In the genomic region with DNA sequence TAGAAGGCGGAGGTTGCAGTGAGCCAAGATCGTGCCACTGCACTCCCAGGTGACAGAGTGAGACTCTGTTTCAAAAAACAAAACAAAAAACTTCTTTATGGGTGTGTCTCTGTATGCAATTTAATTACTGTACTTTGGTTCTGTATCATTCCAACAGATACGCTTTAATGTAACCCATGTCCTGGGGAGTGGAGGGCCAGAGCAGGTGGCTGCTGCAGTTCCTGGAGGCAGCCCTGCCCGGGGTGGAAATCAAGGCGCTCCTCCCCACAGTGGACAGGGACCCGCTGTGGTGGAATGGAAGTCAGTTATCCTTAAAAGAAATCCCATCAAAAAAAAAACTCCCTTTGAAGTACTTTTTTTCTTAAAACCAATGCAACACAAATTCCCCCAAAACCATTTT, we compare ENCODE assay signal across 11 cellular contexts. TPM values are rescaled to one million over a fixed set of nuclear protein-coding genes. Genes with fewer than 3 reads are reported as not detected.
DNase-seq lines count a peak whose midpoint lies in the region; ATAC-seq and TF ChIP-seq lines count a peak whose summit lies in the region.
"Had no signal": no experiment of that assay in that cellular context is flagged by ENCODE, and none has a peak within 500 bp of the region (broad histone marks: within the 10 kb centered on the region; RNA-seq: fewer than 3 reads in every experiment).

No MANE protein-coding gene starts in this region.

- peaks cover 32% of the 10 kb centered on the region for H3K4me1 ChIP-seq in CD4-positive, alpha-beta memory T cell (ENCODE audit: insufficient read depth, low read length)
- peaks cover 27% of the 10 kb centered on the region for H3K4me1 ChIP-seq in IMR-90 (ENCODE audit: control insufficient read depth, insufficient read depth, low read length)

- H3K4me1 Mint-ChIP-seq in CD4-positive, alpha-beta memory T cell = peaks cover 38 to 76% (median 60%) of the 10 kb centered on the region in 4 donors
- peaks cover 33 to 79% (median 71%) of the 10 kb centered on the region in 4 donors for H3K4me1 Mint-ChIP-seq in naive thymus-derived CD8-positive, alpha-beta T cell

- TF ChIP-seq CTCF in IMR-90 (conservative IDR thresholded peaks at IDR 0.05; ENCODE audit: low read depth, low read length) = no peak
- no peak for TF ChIP-seq CTCF in astrocyte of the cerebellum (IDR thresholded peaks at IDR 0.05; ENCODE audit: low read depth, low read length, missing control alignments)
- TF ChIP-seq CTCF in omental fat pad (IDR thresholded peaks at IDR 0.05) = no peak

- ATAC-seq in IMR-90 (ENCODE audit: low read depth) = no peak
- ATAC-seq in naive thymus-derived CD8-positive, alpha-beta T cell = no peak
- ATAC-seq in omental fat pad (ENCODE audit: low FRiP score) = no peak

- intact Hi-C loops in CD4-positive, alpha-beta memory T cell (cut with micrococcal nuclease) = no loop called here
- intact Hi-C loops in IMR-90 (cut with micrococcal nuclease) = no loop called here

- no peak overlapping the region for H2BK15ac ChIP-seq in IMR-90 (ENCODE audit: low read depth, low read length)

- H2AK5ac ChIP-seq in IMR-90 (ENCODE audit: low read depth, low read length) = no peak overlapping the region

- no peak overlapping the region for H3K23ac ChIP-seq in IMR-90 (ENCODE audit: low read depth, low read length)

- H3K9me1 ChIP-seq in IMR-90 (ENCODE audit: insufficient read depth, low read length) = peaks cover 35% of the 10 kb centered on the region

- H3K36me3 ChIP-seq in CD4-positive, alpha-beta memory T cell (ENCODE audit: insufficient read depth, low read length) = no peaks in the 10 kb centered on the region
- peaks cover 16% of the 10 kb centered on the region for H3K36me3 ChIP-seq in IMR-90 (ENCODE audit: control insufficient read depth, insufficient read depth, low read length)

- H3K27ac Mint-ChIP-seq in CD4-positive, alpha-beta memory T cell = peak overlapping the region; percentile 29 to 83 (median 46)
- H3K27ac Mint-ChIP-seq in naive thymus-derived CD8-positive, alpha-beta T cell = peak overlapping the region in 6 of 10 donors; percentile 11 to 83 (median 32)

- H2BK120ac ChIP-seq in IMR-90 (ENCODE audit: low read depth, low read length) = no peak overlapping the region

- no peak for TF ChIP-seq POLR2A in IMR-90 (IDR thresholded peaks at IDR 0.05; ENCODE audit: low read depth, low read length)

- H4K20me1 ChIP-seq in IMR-90 (ENCODE audit: insufficient read depth, low read length) = peaks cover 56% of the 10 kb centered on the region

- BruUV-seq in IMR-90 (replicated peaks; lab: Mats Ljungman, UMichigan) = no TSS peak

- dilution Hi-C loops in IMR-90 (cut with HindIII; ENCODE audit: low sequenced_read_pairs, unreplicated experiment) = no loop called here

- H3K27me3 Mint-ChIP-seq in CD4-positive, alpha-beta memory T cell = no peaks in the 10 kb centered on the region
- no peaks in the 10 kb centered on the region for H3K27me3 Mint-ChIP-seq in naive thymus-derived CD8-positive, alpha-beta T cell

- peaks cover 13 to 22% of the 10 kb centered on the region in 2 donors for H3K36me3 Mint-ChIP-seq in CD4-positive, alpha-beta memory T cell
- H3K36me3 Mint-ChIP-seq in naive thymus-derived CD8-positive, alpha-beta T cell = peaks cover 0 to 17% (median 2%) of the 10 kb centered on the region in 3 donors

- no peak overlapping the region for H2BK5ac ChIP-seq in IMR-90 (ENCODE audit: low read depth, low read length, poor library complexity, severe bottlenecking)

- no peak overlapping the region for H4K5ac ChIP-seq in IMR-90 (ENCODE audit: low read depth, low read length)

- in situ Hi-C loops in IMR-90 (cut with MboI; ENCODE audit: low sequenced_read_pairs) = no loop called here
- in situ Hi-C loops in astrocyte of the cerebellum (cut with HindIII; ENCODE audit: low sequenced_read_pairs) = loop anchor here (10.0 kb wide), 1 partner anchor 96 kb away; no protein-coding TSS in a partner anchor

- H3K27ac ChIP-seq in CD4-positive, alpha-beta memory T cell (ENCODE audit: low read depth, low read length) = no peak overlapping the region
- H3K27ac ChIP-seq in IMR-90 (ENCODE audit: insufficient read depth, low read length) = no peak overlapping the region

- H3K4me3 ChIP-seq in CD4-positive, alpha-beta memory T cell (ENCODE audit: low read length in 2 of 2) = no peak overlapping the region
- no peak overlapping the region for H3K4me3 ChIP-seq in IMR-90 (ENCODE audit: insufficient read depth, low read depth, low read length)
- H3K4me3 ChIP-seq in astrocyte of the cerebellum (ENCODE audit: low read depth, low read length) = peak overlapping the region; percentile 52

- H3K4ac ChIP-seq in IMR-90 (ENCODE audit: low read depth, low read length) = no peak overlapping the region

- TF ChIP-seq RAD21 in IMR-90 (IDR thresholded peaks at IDR 0.05; ENCODE audit: low read length) = no peak

- H2AK9ac ChIP-seq in IMR-90 (replicated peaks; ENCODE audit: low read depth, low read length, poor library complexity) = no peak overlapping the region

- no peak overlapping the region for H2BK20ac ChIP-seq in IMR-90 (ENCODE audit: low read depth, low read length)

- H3K4me2 ChIP-seq in IMR-90 (ENCODE audit: low read depth, low read length) = peak overlapping the region; percentile 92; the same call in 1 of the 2 replicates

- peak overlapping the region; percentile 53 to 96 (median 71) for H3K4me3 Mint-ChIP-seq in CD4-positive, alpha-beta memory T cell
- peak overlapping the region; percentile 48 to 92 (median 68) for H3K4me3 Mint-ChIP-seq in naive thymus-derived CD8-positive, alpha-beta T cell

- 100% methylated on average over 2 of the region's 6 CpGs; no CpG with 5 or more reads in 1 of the 2 experiments for WGBS in IMR-90 (ENCODE audit: extremely low coverage in 2 of 2, insufficient read length in 1 of 2), 2 experiments

- CTCF ChIA-PET in CD4-positive, alpha-beta memory T cell (lab: Charles Lee; ENCODE audit: partially characterized antibody) = no interaction called here
- CTCF ChIA-PET in IMR-90 (lab: Yijun Ruan, JAX) = interaction anchor here (1.5 kb wide), 1 partner anchor 98 kb away, joined by 4 read pairs; no protein-coding TSS in a partner anchor

- no peaks in the 10 kb centered on the region for H3K9me3 ChIP-seq in CD4-positive, alpha-beta memory T cell (ENCODE audit: control insufficient read depth in 1 of 2, low read length in 2 of 2)
- H3K9me3 ChIP-seq in IMR-90 (ENCODE audit: control insufficient read depth, insufficient read depth, low read length) = peaks cover 5% of the 10 kb centered on the region; the same call in 1 of the 2 replicates
- H3K9me3 ChIP-seq: left ventricle myocardium inferior, right atrium auricular region had no signal

- H3K56ac ChIP-seq in IMR-90 (ENCODE audit: extremely low read depth, insufficient read depth, low read length) = no peak overlapping the region

- no peak overlapping the region for H4K8ac ChIP-seq in IMR-90 (ENCODE audit: low read depth in 2 of 2, low read length in 2 of 2)

- POLR2A ChIA-PET in CD4-positive, alpha-beta memory T cell (lab: Charles Lee; ENCODE audit: partially characterized antibody) = interaction anchor here (1.7 kb wide), 1 partner anchor 406 kb away, joined by 3 read pairs; a partner anchor contains a TSS
- POLR2A ChIA-PET in IMR-90 (lab: Charles Lee; ENCODE audit: unreplicated experiment) = no interaction called here
- POLR2A ChIA-PET in naive thymus-derived CD8-positive, alpha-beta T cell (lab: Charles Lee) = no interaction called here

- H4K91ac ChIP-seq in IMR-90 (ENCODE audit: insufficient read depth, low read depth, low read length) = no peak overlapping the region; the same call in 1 of the 2 replicates

- no peak overlapping the region for H2AFZ ChIP-seq in IMR-90 (replicated peaks; ENCODE audit: low read length, poor library complexity)

- H3K14ac ChIP-seq in IMR-90 (replicated peaks; ENCODE audit: low read depth, low read length) = no peak overlapping the region

- H3K9me3 Mint-ChIP-seq in CD4-positive, alpha-beta memory T cell = no peaks in the 10 kb centered on the region
- no peaks in the 10 kb centered on the region for H3K9me3 Mint-ChIP-seq in naive thymus-derived CD8-positive, alpha-beta T cell

- H3K9ac ChIP-seq in IMR-90 (ENCODE audit: low read depth, low read length) = no peak overlapping the region

- no peak overlapping the region for H3K18ac ChIP-seq in IMR-90 (ENCODE audit: low read depth, low read length)

- DNase-seq in CD4-positive, alpha-beta memory T cell = no peak
- DNase-seq in IMR-90 = no peak
- no peak for DNase-seq in astrocyte of the cerebellum (ENCODE audit: low read depth)
- no peak for DNase-seq in naive thymus-derived CD8-positive, alpha-beta T cell
- no peak for DNase-seq in cerebellum (ENCODE audit: low spot score)
- no peak for DNase-seq in NCI-H2029 treated with DMSO at 0.1 percent for 48 hours (lab: John Stamatoyannopoulos, UW)
- no peak for DNase-seq in NCI-H128 (lab: John Stamatoyannopoulos, UW; ENCODE audit: unreplicated experiment)
- no peak for DNase-seq in omental fat pad (ENCODE audit: low spot score)
- DNase-seq: cerebellar nuclear complex, left ventricle myocardium inferior had no signal

- H3K27me3 ChIP-seq in CD4-positive, alpha-beta memory T cell (ENCODE audit: insufficient read depth, low read length) = no peaks in the 10 kb centered on the region
- H3K27me3 ChIP-seq in IMR-90 (ENCODE audit: control insufficient read depth, insufficient read depth, low read length) = no peaks in the 10 kb centered on the region
- H3K27me3 ChIP-seq: right atrium auricular region had no signal

- H3K79me1 ChIP-seq in IMR-90 (ENCODE audit: low read depth in 1 of 2, low read length in 2 of 2) = peaks cover 11 to 70% of the 10 kb centered on the region in 2 experiments; a peak in 3 of 4 replicates

TF ChIP-seq in IMR-90, 13 proteins besides CTCF, POLR2A, EP300 and RAD21 (continues in another document):
- TF ChIP-seq CEBPB (IDR thresholded peaks at IDR 0.05; ENCODE audit: low read depth, low read length) (no peak), RCOR1 (IDR thresholded peaks at IDR 0.05; ENCODE audit: insufficient replicate concordance, low read length) (no peak)

RNA-seq across cellular contexts. Expression of a gene that starts 1.9 kb away (rescaled TPM):
- 10 to 100 TPM; 39.0 to 39.5 TPM for total RNA-seq in CD4-positive, alpha-beta memory T cell
- 10 to 100 TPM; 39.4 to 88.1 TPM for polyA plus RNA-seq in CD4-positive, alpha-beta memory T cell
- 44.4 and 49.6 TPM in 2 replicates for total RNA-seq in IMR-90 (2012; rRNA removed)
- polyA plus RNA-seq in IMR-90 (2012; rRNA removed) = 152 and 189 TPM in 2 replicates
- 160 and 237 TPM in 2 replicates for polyA plus RNA-seq in IMR-90 (2012; cell fraction: cytosol; rRNA removed)
- 88.2 and 89.8 TPM in 2 replicates for polyA plus RNA-seq in IMR-90 (2012; cell fraction: nucleus; rRNA removed; ENCODE audit: low replicate concordance)
- total RNA-seq in naive thymus-derived CD8-positive, alpha-beta T cell = 10 to 100 TPM; 31.0 to 32.3 TPM
- 10 to 100 TPM; 42.7 to 71.9 (median 53.0) TPM for polyA plus RNA-seq in naive thymus-derived CD8-positive, alpha-beta T cell
- 17.4 TPM for total RNA-seq in cerebellum
- 10 to 100 TPM; 47.8 to 57.3 (median 50.0) TPM for total RNA-seq in omental fat pad
